8 cellular contexts compared by ENCODE assay signal in genomic region chr3:41893977-41894376, GRCh38.
DNase-seq lines count a peak whose midpoint lies in the region; ATAC-seq, FAIRE-seq and TF ChIP-seq lines count a peak whose summit lies in the region.

No MANE protein-coding gene starts in this region.

- peak; percentile 23 for DNase-seq in NCI-H146 (lab: John Stamatoyannopoulos, UW)
- no peak for DNase-seq in NCI-H146 treated with DMSO at 0.1 percent for 48 hours (lab: John Stamatoyannopoulos, UW; ENCODE audit: unreplicated experiment)
- DNase-seq in KBM-7: peak; percentile 41
- DNase-seq in ascending aorta (ENCODE audit: low spot score in 2 of 2): no peak
- no peak for DNase-seq in kidney

- no peak overlapping the region for H3K9ac ChIP-seq in kidney (ENCODE audit: low read length in 2 of 2)

- H3K9me3 ChIP-seq in ascending aorta (no peaks in the 10 kb centered on the region), kidney (ENCODE audit: control insufficient read depth in 1 of 2, low read length in 2 of 2) (no peaks in the 10 kb centered on the region)

- H3K4me1 ChIP-seq in ascending aorta (no peaks in the 10 kb centered on the region), kidney (ENCODE audit: control insufficient read depth in 1 of 2, insufficient read depth in 1 of 2, low read depth in 1 of 2, low read length in 2 of 2) (peaks cover 0 to 4% of the 10 kb centered on the region in 2 donors)

- TF ChIP-seq CTCF in ascending aorta (IDR thresholded peaks at IDR 0.05): peak; percentile 37 to 54 (median 43)
- peak; percentile 55 for TF ChIP-seq CTCF in kidney (IDR thresholded peaks at IDR 0.05; ENCODE audit: borderline replicate concordance, extremely low read depth, insufficient read depth)

- in situ Hi-C loops in KBM-7 (cut with MboI; ENCODE audit: low pct_unique_long_range_greater_than_20kb, low sequenced_read_pairs): loop anchor here (25.0 kb wide), 1 partner anchor 543 kb away; no protein-coding TSS in a partner anchor

- H3K27ac ChIP-seq in ascending aorta (no peak overlapping the region), kidney (ENCODE audit: low read depth in 2 of 2, low read length in 2 of 2) (no peak overlapping the region)

- H3K4me3 ChIP-seq in ascending aorta: no peak overlapping the region
- H3K4me3 ChIP-seq in kidney (ENCODE audit: low read length in 2 of 2): no peak overlapping the region

- H3K36me3 ChIP-seq in ascending aorta (no peaks in the 10 kb centered on the region), kidney (ENCODE audit: control insufficient read depth in 1 of 2, insufficient read depth in 2 of 2, low read length in 2 of 2) (no peaks in the 10 kb centered on the region)

- intact Hi-C loops in ascending aorta (cut with DNase I) (loop anchor here (1.0 to 10.0 kb wide), 4 partner anchors 121 to 548 kb away; no protein-coding TSS in a partner anchor), kidney (cut with DNase I) (loop anchor here (10.0 kb wide), 1 partner anchor 201 kb away; the partner anchor contains the start of gene TRAK1)

- peak; percentile 92 for FAIRE-seq in kidney (lab: Jason Lieb, UNC)

- no peak for ATAC-seq in GM18873 (IDR thresholded peaks at IDR 0.05; ENCODE audit: low FRiP score, unreplicated experiment)
- ATAC-seq in HG02588 (IDR thresholded peaks at IDR 0.05; ENCODE audit: unreplicated experiment): no peak
- ATAC-seq in HG02610 (IDR thresholded peaks at IDR 0.05; ENCODE audit: unreplicated experiment): no peak

- no peaks in the 10 kb centered on the region for H3K27me3 ChIP-seq in ascending aorta

Comparison
In these comparisons a context has a peak if more than half of its experiments do, and no peak if none do; other contexts are left out.
1. DNase-seq: peak in NCI-H146 (single experiment) and KBM-7 (single experiment); none in NCI-H146 treated with DMSO at 0.1 percent for 48 hours (single experiment), ascending aorta (0 of 2) and kidney (single experiment).